22 cellular contexts compared by ENCODE assay signal in the genomic region with DNA sequence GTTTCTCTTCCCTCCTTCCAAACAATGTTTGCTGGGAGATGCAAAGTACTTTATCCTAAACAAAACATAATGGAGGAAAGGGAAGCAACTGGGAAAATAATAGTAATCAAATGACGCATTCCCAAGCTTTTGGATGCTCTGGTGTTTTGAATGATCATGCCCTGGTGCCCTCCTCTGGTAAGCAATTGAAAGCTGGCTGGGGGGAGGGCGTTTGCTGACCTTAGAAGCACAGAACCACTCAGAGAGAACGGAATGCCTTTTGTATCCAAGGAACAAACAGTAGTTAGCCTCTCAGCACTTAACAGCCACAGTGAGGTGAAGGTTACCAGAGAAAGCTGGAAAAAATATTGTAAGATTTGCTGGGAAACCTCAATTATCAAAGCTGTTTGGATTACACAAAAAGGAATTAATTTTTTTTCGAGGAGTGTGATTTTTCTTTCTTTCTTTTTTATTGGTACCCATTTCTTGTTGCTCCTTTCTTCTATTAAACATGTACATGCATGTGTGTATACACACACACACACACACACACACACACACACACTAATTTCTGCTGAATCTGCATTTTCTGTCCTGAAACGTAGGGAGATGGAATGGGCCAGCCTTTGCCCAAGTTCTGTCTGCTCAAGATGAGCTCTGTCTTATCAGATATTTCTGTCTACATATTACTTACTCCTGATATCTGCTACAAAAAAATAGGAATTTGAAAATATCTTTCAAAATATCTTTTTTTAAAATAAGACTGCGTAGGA.
DNase-seq lines count a peak whose midpoint lies in the region; ATAC-seq and TF ChIP-seq lines count a peak whose summit lies in the region.
"Had no signal": no experiment of that assay in that cellular context is flagged by ENCODE, and none has a peak within 500 bp of the region (broad histone marks: within the 10 kb centered on the region; RNA-seq: fewer than 3 reads in every experiment).

No MANE protein-coding gene starts in this region.

- H3K27ac Mint-ChIP-seq in activated CD8-positive, alpha-beta T cell treated with anti-CD3 and anti-CD28 coated beads, Interleukin-2, amount 10 ng/mL, durations not matched to agents 7 days and 5 days, result no peak overlapping the region
- H3K27ac Mint-ChIP-seq: activated CD8-positive, alpha-beta memory T cell treated with anti-CD3 and anti-CD28 coated beads, Interleukin-2, amount 10 ng/mL, durations not matched to agents 7 days and 5 days; CD14-positive monocyte; stimulated activated naive CD8-positive, alpha-beta T cell treated with anti-CD3 and anti-CD28 coated beads, Interleukin-15, amount 100 ng/mL, for 72 hours; T-helper 2 cell treated with Interferon-gamma antibody and Interleukin-4, amounts not matched to agents 5 μg/mL and 100 μg/mL, for 36 hours had no signal

- no peaks in the 10 kb centered on the region for H3K4me1 Mint-ChIP-seq in activated CD8-positive, alpha-beta T cell treated with anti-CD3 and anti-CD28 coated beads, Interleukin-2, amount 10 ng/mL, durations not matched to agents 7 days and 5 days (ENCODE audit: low read depth)
- H3K4me1 Mint-ChIP-seq: activated CD8-positive, alpha-beta memory T cell treated with anti-CD3 and anti-CD28 coated beads, Interleukin-2, amount 10 ng/mL, durations not matched to agents 7 days and 5 days; CD14-positive monocyte; stimulated activated naive CD8-positive, alpha-beta T cell treated with anti-CD3 and anti-CD28 coated beads, Interleukin-15, amount 100 ng/mL, for 72 hours had no signal

- no peaks in the 10 kb centered on the region for H3K36me3 Mint-ChIP-seq in activated CD8-positive, alpha-beta T cell treated with anti-CD3 and anti-CD28 coated beads, Interleukin-2, amount 10 ng/mL, durations not matched to agents 7 days and 5 days (ENCODE audit: low read depth)
- H3K36me3 Mint-ChIP-seq: activated CD8-positive, alpha-beta memory T cell treated with anti-CD3 and anti-CD28 coated beads, Interleukin-2, amount 10 ng/mL, durations not matched to agents 7 days and 5 days; CD14-positive monocyte had no signal

- no peaks in the 10 kb centered on the region for H3K9me3 ChIP-seq in thyroid gland
- peaks cover 0 to 5% (median 0%) of the 10 kb centered on the region in 4 donors for H3K9me3 ChIP-seq in esophagus muscularis mucosa
- H3K9me3 ChIP-seq: adrenal gland, HAP-1, SJSA1 had no signal

- H3K27me3 Mint-ChIP-seq in activated CD8-positive, alpha-beta T cell treated with anti-CD3 and anti-CD28 coated beads, Interleukin-2, amount 10 ng/mL, durations not matched to agents 7 days and 5 days (ENCODE audit: low read depth), result no peaks in the 10 kb centered on the region
- H3K27me3 Mint-ChIP-seq: activated CD8-positive, alpha-beta memory T cell treated with anti-CD3 and anti-CD28 coated beads, Interleukin-2, amount 10 ng/mL, durations not matched to agents 7 days and 5 days; stimulated activated naive CD8-positive, alpha-beta T cell treated with anti-CD3 and anti-CD28 coated beads, Interleukin-15, amount 100 ng/mL, for 72 hours had no signal

- POLR2A ChIA-PET in activated CD8-positive, alpha-beta T cell treated with anti-CD3 and anti-CD28 coated beads, Interleukin-2, amount 10 ng/mL, durations not matched to agents 7 days and 5 days (lab: Charles Lee), result no interaction called here

- H3K9me3 Mint-ChIP-seq in activated CD8-positive, alpha-beta T cell treated with anti-CD3 and anti-CD28 coated beads, Interleukin-2, amount 10 ng/mL, durations not matched to agents 7 days and 5 days (ENCODE audit: insufficient read depth), result no peaks in the 10 kb centered on the region

- ATAC-seq in Right ventricle myocardium inferior, result peak; percentile 70
- no peak for ATAC-seq in GM21390 (IDR thresholded peaks at IDR 0.05; ENCODE audit: unreplicated experiment)
- no peak for ATAC-seq in activated CD8-positive, alpha-beta T cell treated with anti-CD3 and anti-CD28 coated beads, Interleukin-2, amount 10 ng/mL, durations not matched to agents 7 days and 5 days
- ATAC-seq: activated CD8-positive, alpha-beta memory T cell treated with anti-CD3 and anti-CD28 coated beads, Interleukin-2, amount 10 ng/mL, durations not matched to agents 7 days and 5 days; stimulated activated naive CD8-positive, alpha-beta T cell treated with anti-CD3 and anti-CD28 coated beads, Interleukin-15, amount 100 ng/mL, for 72 hours had no signal

- no peak for DNase-seq in Right ventricle myocardium inferior (ENCODE audit: missing footprints)
- no peak for DNase-seq in cardiac septum (ENCODE audit: low spot score)
- peak; percentile 57 for DNase-seq in globus pallidus (ENCODE audit: low spot score)
- peak; percentile 69 for DNase-seq in kidney tubule cell (ENCODE audit: low spot score)
- peak; percentile 79 to 88 for DNase-seq in thyroid gland
- DNase-seq in esophagus muscularis mucosa (ENCODE audit: extremely low spot score), result no peak
- DNase-seq in activated CD8-positive, alpha-beta T cell treated with anti-CD3 and anti-CD28 coated beads, Interleukin-2, amount 10 ng/mL, durations not matched to agents 7 days and 5 days, result no peak
- DNase-seq: activated CD4-positive, CD25-positive, alpha-beta regulatory T cell treated with anti-CD3 and anti-CD28 coated beads, Interleukin-2, amount 50 U/mL, for 72 hours; activated CD8-positive, alpha-beta memory T cell treated with anti-CD3 and anti-CD28 coated beads, Interleukin-2, amount 10 ng/mL, durations not matched to agents 7 days and 5 days; adrenal gland; central memory CD4-positive, alpha-beta T cell; DMS153; NCI-H187 treated with DMSO at 0.1 percent for 48 hours; NCI-H510A treated with DMSO at 0.1 percent for 48 hours; retina; stimulated activated naive CD8-positive, alpha-beta T cell treated with anti-CD3 and anti-CD28 coated beads, Interleukin-15, amount 100 ng/mL, for 72 hours had no signal

- H3K4me3 ChIP-seq in thyroid gland (replicated peaks in 1 of 3) (no peak overlapping the region), esophagus muscularis mucosa (no peak overlapping the region)
- H3K4me3 ChIP-seq: adrenal gland, HAP-1, SJSA1 had no signal

- H3K27me3 ChIP-seq in thyroid gland (no peaks in the 10 kb centered on the region), esophagus muscularis mucosa (no peaks in the 10 kb centered on the region)
- H3K27me3 ChIP-seq: adrenal gland had no signal

- H3K4me1 ChIP-seq in thyroid gland (peaks cover 4 to 26% of the 10 kb centered on the region in 2 donors), esophagus muscularis mucosa (peaks cover 0 to 10% (median 2%) of the 10 kb centered on the region in 4 donors)
- H3K4me1 ChIP-seq: adrenal gland, HAP-1, SJSA1 had no signal

- 31 to 33% methylated on average over 6 of the region's 6 CpGs for WGBS in thyroid gland, 2 donors
- 52% methylated on average over 6 of the region's 6 CpGs for WGBS in esophagus muscularis mucosa

- no peak overlapping the region for H3K4me3 Mint-ChIP-seq in activated CD8-positive, alpha-beta T cell treated with anti-CD3 and anti-CD28 coated beads, Interleukin-2, amount 10 ng/mL, durations not matched to agents 7 days and 5 days
- H3K4me3 Mint-ChIP-seq: activated CD8-positive, alpha-beta memory T cell treated with anti-CD3 and anti-CD28 coated beads, Interleukin-2, amount 10 ng/mL, durations not matched to agents 7 days and 5 days; CD14-positive monocyte; nephron; stimulated activated naive CD8-positive, alpha-beta T cell treated with anti-CD3 and anti-CD28 coated beads, Interleukin-15, amount 100 ng/mL, for 72 hours; T-helper 2 cell treated with Interferon-gamma antibody and Interleukin-4, amounts not matched to agents 5 μg/mL and 100 μg/mL, for 36 hours had no signal

- CTCF ChIA-PET in activated CD8-positive, alpha-beta T cell treated with anti-CD3 and anti-CD28 coated beads, Interleukin-2, amount 10 ng/mL, durations not matched to agents 7 days and 5 days (lab: Charles Lee), result no interaction called here

- TF ChIP-seq EP300 in esophagus muscularis mucosa (IDR thresholded peaks at IDR 0.05), result no peak

- TF ChIP-seq POLR2A in thyroid gland (IDR thresholded peaks at IDR 0.05) (no peak), esophagus muscularis mucosa (IDR thresholded peaks at IDR 0.05; ENCODE audit: low read depth) (no peak)

- TF ChIP-seq CTCF in thyroid gland (IDR thresholded peaks at IDR 0.05) (peak in 2 of 6 experiments; percentile 34 to 39), esophagus muscularis mucosa (IDR thresholded peaks at IDR 0.05) (no peak)

- no peaks in the 10 kb centered on the region for H3K36me3 ChIP-seq in thyroid gland
- no peaks in the 10 kb centered on the region for H3K36me3 ChIP-seq in esophagus muscularis mucosa
- H3K36me3 ChIP-seq: adrenal gland, HAP-1, SJSA1 had no signal

- intact Hi-C loops in Right ventricle myocardium inferior (cut with DNase I), result no loop called here
- intact Hi-C loops in cardiac septum (cut with DNase I), result no loop called here
- intact Hi-C loops in thyroid gland (cut with DNase I), result no loop called here
- intact Hi-C loops in esophagus muscularis mucosa (cut with DNase I), result no loop called here

- H3K27ac ChIP-seq in thyroid gland (peak overlapping the region; percentile 18 to 68 (median 46)), esophagus muscularis mucosa (replicated peaks in 1 of 4) (no peak overlapping the region)
- H3K27ac ChIP-seq: adrenal gland, SJSA1 had no signal

Comparison
In these comparisons a context has a peak if more than half of its experiments do, and no peak if none do; other contexts are left out.
1. DNase-seq: peak in globus pallidus (single experiment), kidney tubule cell (single experiment) and thyroid gland (2 of 2); none in Right ventricle myocardium inferior (single experiment), cardiac septum (single experiment), esophagus muscularis mucosa (single experiment) and activated CD8-positive, alpha-beta T cell treated with anti-CD3 and anti-CD28 coated beads, Interleukin-2, amount 10 ng/mL, durations not matched to agents 7 days and 5 days (single experiment).
2. H3K27ac ChIP-seq: peak in thyroid gland (3 of 3); none in esophagus muscularis mucosa (0 of 4).